In genomic region chr4:3796960-3797359, GRCh38 we compare ENCODE assay signal across 27 cellular contexts. TPM values are rescaled to one million over a fixed set of nuclear protein-coding genes. Genes with fewer than 3 reads are reported as not detected.
"Had no signal": no experiment of that assay in that cellular context is flagged by ENCODE, and none has a peak within 500 bp of the region (broad histone marks: within the 10 kb centered on the region; RNA-seq: fewer than 3 reads in every experiment).

No MANE protein-coding gene starts in this region.

- H3K4me1 ChIP-seq: parathyroid adenoma, psoas muscle, stomach, thyroid gland, tibial nerve, upper lobe of left lung, vagina had no signal

- H3K4me1 Mint-ChIP-seq: natural killer cell; nephron; stimulated activated effector memory CD8-positive, alpha-beta T cell treated with anti-CD3 and anti-CD28 coated beads, Interleukin-12 subunit alpha, Interleukin-12 subunit beta, amount 100 ng/mL, for 72 hours; stimulated activated naive B cell treated with anti-CD40 and anti-IgM and Interleukin-4, amounts not matched to agents 10 μg/mL and 1 μg/mL and 100 μg/mL, for 72 hours had no signal

- H3K4me3 Mint-ChIP-seq: natural killer cell; nephron; stimulated activated effector memory CD8-positive, alpha-beta T cell treated with anti-CD3 and anti-CD28 coated beads, Interleukin-12 subunit alpha, Interleukin-12 subunit beta, amount 100 ng/mL, for 72 hours; stimulated activated naive B cell treated with anti-CD40 and anti-IgM and Interleukin-4, amounts not matched to agents 10 μg/mL and 1 μg/mL and 100 μg/mL, for 72 hours; stimulated activated naive CD8-positive, alpha-beta T cell treated with anti-CD3 and anti-CD28 coated beads, Interleukin-15, Interleukin-2, amounts not matched to agents 100 ng/mL and 50 ng/mL, for 24 hours had no signal

- DNase-seq: natural killer cell; occipital lobe; ovary; right cardiac atrium; stimulated activated CD4-positive, alpha-beta T cell treated with anti-CD3 and anti-CD28 coated beads, Interleukin-15, amount 100 ng/mL, for 24 hours; stimulated activated CD4-positive, alpha-beta T cell treated with anti-CD3 and anti-CD28 coated beads, Interleukin-2, amount 100 ng/mL, for 24 hours; stimulated activated CD4-positive, alpha-beta T cell treated with anti-CD3 and anti-CD28 coated beads, Interleukin-2, amount 100 ng/mL, for 48 hours; stimulated activated CD4-positive, alpha-beta T cell treated with anti-CD3 and anti-CD28 coated beads, Interleukin-4, amount 100 ng/mL, for 24 hours; stimulated activated naive B cell treated with anti-CD40 and anti-IgM and Interleukin-4, amounts not matched to agents 10 μg/mL and 1 μg/mL and 100 μg/mL, for 72 hours; stimulated activated naive CD4-positive, alpha-beta T cell treated with Interleukin-2 at 50 U/mL for 16 hours; stomach; trophoblast cell had no signal

- H3K27ac Mint-ChIP-seq: natural killer cell; nephron; neural progenitor cell; progenitor cell of endocrine pancreas; stimulated activated effector memory CD8-positive, alpha-beta T cell treated with anti-CD3 and anti-CD28 coated beads, Interleukin-12 subunit alpha, Interleukin-12 subunit beta, amount 100 ng/mL, for 72 hours; stimulated activated naive B cell treated with anti-CD40 and anti-IgM and Interleukin-4, amounts not matched to agents 10 μg/mL and 1 μg/mL and 100 μg/mL, for 72 hours; stimulated activated naive CD8-positive, alpha-beta T cell treated with anti-CD3 and anti-CD28 coated beads, Interleukin-15, Interleukin-2, amounts not matched to agents 100 ng/mL and 50 ng/mL, for 24 hours had no signal

- ATAC-seq: natural killer cell; psoas muscle; right cardiac atrium; sciatic nerve; stimulated activated effector memory CD8-positive, alpha-beta T cell treated with anti-CD3 and anti-CD28 coated beads, Interleukin-12 subunit alpha, Interleukin-12 subunit beta, amount 100 ng/mL, for 72 hours; stimulated activated naive B cell treated with anti-CD40 and anti-IgM and Interleukin-4, amounts not matched to agents 10 μg/mL and 1 μg/mL and 100 μg/mL, for 72 hours had no signal

- H3K27me3 ChIP-seq: neural progenitor cell, ovary, thyroid gland, tibial nerve, upper lobe of left lung, vagina had no signal

- H3K4me3 ChIP-seq: neural progenitor cell, ovary, psoas muscle, skin epidermis, smooth muscle cell, stomach, thoracic aorta, thyroid gland, tibial nerve, upper lobe of left lung, vagina had no signal

- H3K27ac ChIP-seq: neural progenitor cell, ovary, parathyroid adenoma, psoas muscle, skin epidermis, stomach, thoracic aorta, thyroid gland, tibial nerve, upper lobe of left lung, vagina had no signal

- H3K36me3 ChIP-seq: neural progenitor cell, ovary, stomach, thoracic aorta, thyroid gland, tibial nerve, upper lobe of left lung, vagina had no signal

- H3K9me3 ChIP-seq: thyroid gland, vagina had no signal

- H3K36me3 Mint-ChIP-seq: neural progenitor cell; stimulated activated effector memory CD8-positive, alpha-beta T cell treated with anti-CD3 and anti-CD28 coated beads, Interleukin-12 subunit alpha, Interleukin-12 subunit beta, amount 100 ng/mL, for 72 hours; stimulated activated naive B cell treated with anti-CD40 and anti-IgM and Interleukin-4, amounts not matched to agents 10 μg/mL and 1 μg/mL and 100 μg/mL, for 72 hours had no signal

RNA-seq across cellular contexts. Expression of gene ADRA2C, which starts 30.8 kb away (rescaled TPM):
- total RNA-seq: natural killer cell had no signal
